17 cellular contexts compared by ENCODE assay signal in genomic region chr2:196218109-196218508, GRCh38. TPM values are rescaled to one million over a fixed set of nuclear protein-coding genes. Genes with fewer than 3 reads are reported as not detected.
A peak's percentile ranks its signal among the peaks of the same experiment; 100 is the strongest.
DNase-seq lines count a peak whose midpoint lies in the region; ATAC-seq and TF ChIP-seq lines count a peak whose summit lies in the region.
"Had no signal": no experiment of that assay in that cellular context is flagged by ENCODE, and none has a peak within 500 bp of the region (broad histone marks: within the 10 kb centered on the region; RNA-seq: fewer than 3 reads in every experiment).

No MANE protein-coding gene starts in this region.

- TF ChIP-seq CTCF in colonic mucosa (IDR thresholded peaks at IDR 0.05), result no peak
- no peak for TF ChIP-seq CTCF in thyroid gland (IDR thresholded peaks at IDR 0.05)

- H3K27ac ChIP-seq in colonic mucosa (no peak overlapping the region), thyroid gland (no peak overlapping the region)
- H3K27ac ChIP-seq: 22Rv1, BLaER1 had no signal

- peak; percentile 50 for DNase-seq in DMS 273 (lab: John Stamatoyannopoulos, UW; ENCODE audit: unreplicated experiment)
- no peak for DNase-seq in DMS 273 treated with DMSO at 0.1 percent for 48 hours (lab: John Stamatoyannopoulos, UW)
- peak; percentile 2 for DNase-seq in NCI-H2171 (lab: John Stamatoyannopoulos, UW)
- DNase-seq in activated naive CD8-positive, alpha-beta T cell treated with anti-CD3 and anti-CD28 coated beads, Interleukin-2, amount 50 U/mL, for 24 hours, result no peak
- DNase-seq in naive thymus-derived CD8-positive, alpha-beta T cell, result no peak
- DNase-seq in colonic mucosa, result no peak
- no peak for DNase-seq in thyroid gland
- DNase-seq: CD8-positive, alpha-beta memory T cell; H9; IMR-90; MV-4-11; NCI-H1417 treated with DMSO at 0.1 percent for 48 hours; NCI-H82; SIG-M5 had no signal

- H3K4me3 ChIP-seq in colonic mucosa, result no peak overlapping the region
- no peak overlapping the region for H3K4me3 ChIP-seq in thyroid gland (replicated peaks in 1 of 3)
- H3K4me3 ChIP-seq: BLaER1 had no signal

- H3K36me3 Mint-ChIP-seq in activated naive CD8-positive, alpha-beta T cell treated with anti-CD3 and anti-CD28 coated beads, Interleukin-2, amount 50 U/mL, for 24 hours (ENCODE audit: low read depth), result peaks cover 6% of the 10 kb centered on the region
- no peaks in the 10 kb centered on the region for H3K36me3 Mint-ChIP-seq in naive thymus-derived CD8-positive, alpha-beta T cell

- H3K36me3 ChIP-seq in colonic mucosa (no peaks in the 10 kb centered on the region), thyroid gland (no peaks in the 10 kb centered on the region)
- H3K36me3 ChIP-seq: BLaER1 had no signal

- no peaks in the 10 kb centered on the region for H3K27me3 Mint-ChIP-seq in activated naive CD8-positive, alpha-beta T cell treated with anti-CD3 and anti-CD28 coated beads, Interleukin-2, amount 50 U/mL, for 24 hours
- H3K27me3 Mint-ChIP-seq in naive thymus-derived CD8-positive, alpha-beta T cell, result no peaks in the 10 kb centered on the region
- H3K27me3 Mint-ChIP-seq: CD8-positive, alpha-beta memory T cell had no signal

- H3K9me3 Mint-ChIP-seq in activated naive CD8-positive, alpha-beta T cell treated with anti-CD3 and anti-CD28 coated beads, Interleukin-2, amount 50 U/mL, for 24 hours, result peaks cover 3% of the 10 kb centered on the region
- no peaks in the 10 kb centered on the region for H3K9me3 Mint-ChIP-seq in naive thymus-derived CD8-positive, alpha-beta T cell
- H3K9me3 Mint-ChIP-seq: CD8-positive, alpha-beta memory T cell; H9 had no signal

- no peak for TF ChIP-seq POLR2A in thyroid gland (IDR thresholded peaks at IDR 0.05)

- no peak overlapping the region for H3K9ac ChIP-seq in colonic mucosa (ENCODE audit: low read depth in 2 of 2, low read length in 2 of 2)
- H3K9ac ChIP-seq: BLaER1 had no signal

- H3K27me3 ChIP-seq in colonic mucosa (no peaks in the 10 kb centered on the region), thyroid gland (no peaks in the 10 kb centered on the region)
- H3K27me3 ChIP-seq: BLaER1 had no signal

- peak overlapping the region; percentile 8 for H3K27ac Mint-ChIP-seq in activated naive CD8-positive, alpha-beta T cell treated with anti-CD3 and anti-CD28 coated beads, Interleukin-2, amount 50 U/mL, for 24 hours
- peak overlapping the region in 7 of 10 donors; percentile 50 to 87 (median 71) for H3K27ac Mint-ChIP-seq in naive thymus-derived CD8-positive, alpha-beta T cell
- H3K27ac Mint-ChIP-seq: H9 had no signal

- peaks cover 74% of the 10 kb centered on the region for H3K4me1 Mint-ChIP-seq in activated naive CD8-positive, alpha-beta T cell treated with anti-CD3 and anti-CD28 coated beads, Interleukin-2, amount 50 U/mL, for 24 hours
- H3K4me1 Mint-ChIP-seq in naive thymus-derived CD8-positive, alpha-beta T cell, result peaks cover 19 to 77% (median 71%) of the 10 kb centered on the region in 4 donors

- no peaks in the 10 kb centered on the region for H3K9me3 ChIP-seq in colonic mucosa
- no peaks in the 10 kb centered on the region for H3K9me3 ChIP-seq in thyroid gland

- intact Hi-C loops in colonic mucosa (cut with DNase I) (no loop called here), thyroid gland (cut with DNase I) (no loop called here)

- H3K4me3 Mint-ChIP-seq in activated naive CD8-positive, alpha-beta T cell treated with anti-CD3 and anti-CD28 coated beads, Interleukin-2, amount 50 U/mL, for 24 hours, result no peak overlapping the region
- peak overlapping the region in 3 of 10 donors; percentile 1 to 42 (median 26) for H3K4me3 Mint-ChIP-seq in naive thymus-derived CD8-positive, alpha-beta T cell
- H3K4me3 Mint-ChIP-seq: CD8-positive, alpha-beta memory T cell; H9 had no signal

- H3K4me1 ChIP-seq in colonic mucosa (no peaks in the 10 kb centered on the region), thyroid gland (no peaks in the 10 kb centered on the region)

- no peak for ATAC-seq in activated naive CD8-positive, alpha-beta T cell treated with anti-CD3 and anti-CD28 coated beads, Interleukin-2, amount 50 U/mL, for 24 hours
- ATAC-seq in naive thymus-derived CD8-positive, alpha-beta T cell, result no peak
- no peak for ATAC-seq in GM21360 (IDR thresholded peaks at IDR 0.05; ENCODE audit: unreplicated experiment)

- POLR2A ChIA-PET in naive thymus-derived CD8-positive, alpha-beta T cell (lab: Charles Lee), result interaction anchor here (1.6 to 9.1 kb wide), 8 partner anchors 14 to 140 kb away, joined by 3 to 62 read pairs (median 39); partner anchors contain the start of gene STK17B

- WGBS in thyroid gland, 2 donors, result 87 to 94% methylated on average over 1 of the region's 1 CpG

RNA-seq across cellular contexts. Expression of gene STK17B, which starts 46.7 kb away (rescaled TPM):
- total RNA-seq in naive thymus-derived CD8-positive, alpha-beta T cell, result 100 to 1,000 TPM; 312 to 331 TPM
- 10 to 100 TPM; 73.5 to 98.3 (median 91.9) TPM for polyA plus RNA-seq in naive thymus-derived CD8-positive, alpha-beta T cell
- total RNA-seq in colonic mucosa, result 10 to 100 TPM; 13.9 to 40.5 TPM
- total RNA-seq in thyroid gland, result 10 to 100 TPM; 19.4 to 86.9 (median 33.9) TPM

Comparison
In these comparisons a context has a peak if more than half of its experiments do, and no peak if none do; other contexts are left out.
1. DNase-seq: peak in DMS 273 (single experiment) and NCI-H2171 (single experiment); none in DMS 273 treated with DMSO at 0.1 percent for 48 hours (single experiment), activated naive CD8-positive, alpha-beta T cell treated with anti-CD3 and anti-CD28 coated beads, Interleukin-2, amount 50 U/mL, for 24 hours (single experiment), naive thymus-derived CD8-positive, alpha-beta T cell (0 of 10), colonic mucosa (single experiment) and thyroid gland (0 of 2).